ENCODE assay signal across 19 cellular contexts in the genomic region with DNA sequence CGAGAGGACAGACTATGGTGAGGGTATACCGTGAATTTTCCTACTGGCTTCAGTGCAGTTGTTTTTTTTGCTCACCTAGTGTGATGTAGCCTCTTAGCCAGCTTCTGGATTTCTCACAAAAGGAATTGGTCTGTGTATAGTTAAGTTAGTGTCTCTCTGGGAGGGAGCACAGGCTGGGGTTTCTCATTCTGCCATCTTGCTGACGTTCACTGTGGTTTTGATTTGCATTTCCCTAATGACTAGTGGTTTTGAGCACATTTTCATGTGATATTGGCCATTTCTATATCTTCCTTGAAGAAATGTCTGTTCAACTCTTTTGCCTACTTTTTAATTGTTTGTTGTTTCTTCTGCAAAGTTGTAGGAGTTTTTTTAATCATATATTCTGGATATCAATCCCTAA. TPM values are rescaled to one million over a fixed set of nuclear protein-coding genes. Genes with fewer than 3 reads are reported as not detected.
DNase-seq lines count a peak whose midpoint lies in the region; ATAC-seq and TF ChIP-seq lines count a peak whose summit lies in the region.
"Had no signal": no experiment of that assay in that cellular context is flagged by ENCODE, and none has a peak within 500 bp of the region (broad histone marks: within the 10 kb centered on the region; RNA-seq: fewer than 3 reads in every experiment).

No MANE protein-coding gene starts in this region.

- in situ Hi-C loops in GM13977 (cut with MboI; ENCODE audit: low pct_unique_long_range_greater_than_20kb, low sequenced_read_pairs, unreplicated experiment): no loop called here

- no peak for TF ChIP-seq POLR2A in lower leg skin (IDR thresholded peaks at IDR 0.05)

- peaks cover 3 to 4% of the 10 kb centered on the region in 2 donors for H3K36me3 Mint-ChIP-seq in naive B cell

- H3K4me3 Mint-ChIP-seq in naive B cell: peak overlapping the region in 1 of 8 donors; percentile 2
- H3K4me3 Mint-ChIP-seq: activated naive CD4-positive, alpha-beta T cell treated with anti-CD3 and anti-CD28 coated beads for 36 hours; naive thymus-derived CD8-positive, alpha-beta T cell; T-helper 17 cell had no signal

- no peak overlapping the region for H3K4me3 ChIP-seq in lower leg skin (ENCODE audit: low read depth, poor library complexity, severe bottlenecking)
- H3K4me3 ChIP-seq: colonic mucosa, gastrocnemius medialis, lower lobe of right lung, stomach had no signal

- 73 to 77% methylated on average over 3 of the region's 3 CpGs for WGBS in lower leg skin, 2 donors

- ATAC-seq in GM21390 (IDR thresholded peaks at IDR 0.05; ENCODE audit: unreplicated experiment) (peak; percentile 46), HG03460 (IDR thresholded peaks at IDR 0.05; ENCODE audit: unreplicated experiment) (peak; percentile 52), naive B cell (ENCODE audit: low read depth in 2 of 2) (peak; percentile 83 to 85)
- ATAC-seq: gastrocnemius medialis; lower lobe of right lung; naive thymus-derived CD8-positive, alpha-beta T cell; T-helper 17 cell had no signal

- intact Hi-C loops in lower leg skin (cut with DNase I; ENCODE audit: low total_unique reads): no loop called here

- TF ChIP-seq CTCF in GM13977 (IDR thresholded peaks at IDR 0.05; ENCODE audit: extremely low read depth, insufficient read depth, missing control alignments) (no peak), lower leg skin (IDR thresholded peaks at IDR 0.05) (no peak)

- DNase-seq in GM13977 (ENCODE audit: low spot score) (peak; percentile 38), naive B cell (peak; percentile 67), lower leg skin (ENCODE audit: low spot score in 2 of 2) (no peak), NCI-H526 treated with DMSO at 0.1 percent for 48 hours (lab: John Stamatoyannopoulos, UW) (no peak)
- DNase-seq in activated CD4-positive, alpha-beta T cell treated with anti-CD3 and anti-CD28 coated beads, Interleukin-2, amount 50 U/mL, for 1 hour: no peak
- DNase-seq in stimulated activated naive CD4-positive, alpha-beta T cell treated with Interleukin-2 at 50 U/mL for 16 hours (lab: John Stamatoyannopoulos, UW): no peak
- DNase-seq: activated CD4-positive, CD25-positive, alpha-beta regulatory T cell treated with anti-CD3 and anti-CD28 coated beads, Interleukin-2, amount 50 U/mL, for 72 hours; activated CD8-positive, alpha-beta memory T cell treated with anti-CD3 and anti-CD28 coated beads, Interleukin-2, amount 50 U/mL, for 4 hours; activated naive CD4-positive, alpha-beta T cell treated with anti-CD3 and anti-CD28 coated beads for 36 hours; colonic mucosa; gastrocnemius medialis; IMR-90; lower lobe of right lung; naive thymus-derived CD8-positive, alpha-beta T cell; NCI-H1092 treated with DMSO at 0.1 percent for 48 hours; stomach; T-helper 17 cell had no signal

- H3K27me3 Mint-ChIP-seq in naive B cell: no peaks in the 10 kb centered on the region

- H3K9me3 Mint-ChIP-seq in naive B cell: peaks cover 0 to 6% (median under 1%) of the 10 kb centered on the region in 7 donors
- H3K9me3 Mint-ChIP-seq: activated naive CD4-positive, alpha-beta T cell treated with anti-CD3 and anti-CD28 coated beads for 36 hours had no signal

- peaks cover 14 to 28% (median 20%) of the 10 kb centered on the region in 3 donors for H3K4me1 Mint-ChIP-seq in naive B cell
- H3K4me1 Mint-ChIP-seq: T-helper 17 cell had no signal

- peak overlapping the region in 5 of 6 donors; percentile 39 to 81 (median 80) for H3K27ac Mint-ChIP-seq in naive B cell
- H3K27ac Mint-ChIP-seq: activated naive CD4-positive, alpha-beta T cell treated with anti-CD3 and anti-CD28 coated beads for 36 hours; naive thymus-derived CD8-positive, alpha-beta T cell; T-helper 17 cell had no signal

RNA-seq across cellular contexts. Expression of a gene that starts 2.2 kb away (rescaled TPM):
- 10 to 100 TPM; 18.0 to 61.4 (median 45.4) TPM for polyA plus RNA-seq in naive B cell (ENCODE audit: low read depth in 6 of 6)
- 1 to 10 TPM in 3 of 4 donors, under 1 TPM in 1; 0.91 to 3.6 (median 2.7) TPM for total RNA-seq in lower leg skin
- total RNA-seq: activated naive CD4-positive, alpha-beta T cell treated with anti-CD3 and anti-CD28 coated beads for 36 hours; IMR-90 had no signal
- polyA plus RNA-seq: IMR-90 had no signal

RNA-seq across cellular contexts. Expression of a gene that starts 30.9 kb away (rescaled TPM):
- polyA plus RNA-seq in naive B cell (ENCODE audit: low read depth in 6 of 6): 1 to 10 TPM in 2 of 6 donors, under 1 TPM in 3, not detected in 1; 0.18 to 1.6 (median 0.67) TPM
- 1 to 10 TPM; 1.8 to 4.0 (median 2.4) TPM for total RNA-seq in lower leg skin
- total RNA-seq: activated naive CD4-positive, alpha-beta T cell treated with anti-CD3 and anti-CD28 coated beads for 36 hours; gastrocnemius medialis; IMR-90; naive thymus-derived CD8-positive, alpha-beta T cell had no signal
- polyA plus RNA-seq: IMR-90; naive thymus-derived CD8-positive, alpha-beta T cell had no signal

Comparison
In these comparisons a context has a peak if more than half of its experiments do, and no peak if none do; other contexts are left out.
1. DNase-seq: peak in GM13977 (single experiment) and naive B cell (single experiment); none in lower leg skin (0 of 2), NCI-H526 treated with DMSO at 0.1 percent for 48 hours (single experiment), activated CD4-positive, alpha-beta T cell treated with anti-CD3 and anti-CD28 coated beads, Interleukin-2, amount 50 U/mL, for 1 hour (single experiment) and stimulated activated naive CD4-positive, alpha-beta T cell treated with Interleukin-2 at 50 U/mL for 16 hours (single experiment).
2. Peak in every context shown above with its lines, with median percentiles within 50 percentile points of each other: ATAC-seq.